ENCODE assay signal across 34 cellular contexts in the genomic region with DNA sequence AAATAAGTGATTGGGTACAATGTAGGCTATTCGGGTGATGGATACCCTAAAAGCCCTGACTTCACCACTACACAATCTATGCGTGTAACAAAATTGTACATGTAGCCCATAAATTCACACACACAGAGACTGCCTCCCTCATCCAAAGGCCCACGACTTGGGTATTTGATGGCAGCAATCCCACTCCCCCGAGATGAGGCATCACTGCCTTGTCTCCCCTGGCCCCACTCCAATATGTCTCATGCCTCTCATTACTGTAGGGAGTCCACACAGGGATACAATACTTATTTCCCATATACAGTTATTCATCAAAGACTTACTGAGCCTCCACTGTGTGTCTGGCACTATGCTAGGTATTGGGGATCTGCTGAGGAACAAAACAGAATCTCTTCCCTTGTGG.
"Had no signal": no experiment of that assay in that cellular context is flagged by ENCODE, and none has a peak within 500 bp of the region (broad histone marks: within the 10 kb centered on the region; RNA-seq: fewer than 3 reads in every experiment).

No MANE protein-coding gene starts in this region.

- DNase-seq: Karpas-422, Kasumi-1, MG63, MM.1S, MV-4-11, NCI-H1048, NCI-H1092, NCI-H1092 treated with DMSO at 0.1 percent for 48 hours, NCI-H1105, NCI-H1105 treated with DMSO at 0.1 percent for 48 hours, NCI-H1417, NCI-H1417 treated with DMSO at 0.1 percent for 48 hours, NCI-H1436, NCI-H1436 treated with DMSO at 0.1 percent for 48 hours, NCI-H146, NCI-H1694, NCI-H1694 treated with DMSO at 0.1 percent for 48 hours, NCI-H187, NCI-H187 treated with DMSO at 0.1 percent for 48 hours, NCI-H1930, NCI-H2029, NCI-H2029 treated with DMSO at 0.1 percent for 48 hours, NCI-H2081, NCI-H2081 treated with DMSO at 0.1 percent for 48 hours, NCI-H2107, NCI-H2171, NCI-H2171 treated with DMSO at 0.1 percent for 48 hours, NCI-H2227 treated with DMSO at 0.1 percent for 48 hours, NCI-H226, NCI-H345, NCI-H446, NCI-H446 treated with DMSO at 0.1 percent for 48 hours, NCI-H510A, NCI-H510A treated with DMSO at 0.1 percent for 48 hours had no signal

- H3K27me3 ChIP-seq: MG63 had no signal

- H3K36me3 ChIP-seq: MG63 had no signal

- H3K4me3 ChIP-seq: MG63 had no signal

- H3K9me3 ChIP-seq: MG63 had no signal
